Comparison of ENCODE assay signal across 9 cellular contexts in genomic region chr5:142297786-142298185, GRCh38. TPM values are rescaled to one million over a fixed set of nuclear protein-coding genes. Genes with fewer than 3 reads are reported as not detected.
DNase-seq lines count a peak whose midpoint lies in the region; ATAC-seq, FAIRE-seq and TF ChIP-seq lines count a peak whose summit lies in the region.
"Not testable (repeated sequence)": the region's sequence is repeated elsewhere in the genome, so short reads cannot be mapped to it uniquely, and the experiment has no call there.
"Had no signal": no experiment of that assay in that cellular context is flagged by ENCODE, and none has a peak within 500 bp of the region (broad histone marks: within the 10 kb centered on the region; RNA-seq: fewer than 3 reads in every experiment).

No MANE protein-coding gene starts in this region.

- H3K4me1 Mint-ChIP-seq in endothelial cell (ENCODE audit: unreplicated experiment) (peaks cover 66% of the 10 kb centered on the region), mesothelial cell of epicardium (peaks cover 29% of the 10 kb centered on the region), osteocyte (ENCODE audit: unreplicated experiment) (peaks cover 32% of the 10 kb centered on the region)

- H3K36me3 Mint-ChIP-seq in endothelial cell (ENCODE audit: low read depth, unreplicated experiment); mesothelial cell of epicardium; osteocyte (ENCODE audit: unreplicated experiment): not testable (repeated sequence)

- not testable (repeated sequence) for H3K9me3 Mint-ChIP-seq in endothelial cell (ENCODE audit: unreplicated experiment); mesothelial cell of epicardium; osteocyte (ENCODE audit: unreplicated experiment)

- not testable (repeated sequence) for H3K9me1 ChIP-seq in K562 (ENCODE audit: control insufficient read depth, insufficient read depth, low read length)

- H3K4me2 ChIP-seq in SK-N-SH, result 0 out of 2 replicates have a peak overlapping the region, but pooled peaks have one; percentile 1
- H3K4me2 ChIP-seq in K562 (ENCODE audit: insufficient read depth, low read length), result not testable (repeated sequence)

- H3K27me3 ChIP-seq in SK-N-SH (ENCODE audit: insufficient read depth); K562 (ENCODE audit: control insufficient read depth in 2 of 2, insufficient read depth in 2 of 2, low read length in 2 of 2); left ventricle myocardium inferior (ENCODE audit: low read depth); tibial artery: not testable (repeated sequence)

- H3K27ac Mint-ChIP-seq in endothelial cell (ENCODE audit: unreplicated experiment) (peak overlapping the region; percentile 91), mesothelial cell of epicardium (peak overlapping the region; percentile 88), osteocyte (ENCODE audit: unreplicated experiment) (peak overlapping the region; percentile 77)

- H4K20me1 ChIP-seq in SK-N-SH (ENCODE audit: insufficient read depth); K562 (replicated peaks; ENCODE audit: control insufficient read depth, insufficient read depth, low read length): not testable (repeated sequence)

- not testable (repeated sequence) for H3K9me3 ChIP-seq in HEK293 (ENCODE audit: control insufficient read depth, insufficient read depth, low read depth, low read length); SK-N-SH; K562 (replicated peaks; ENCODE audit: control insufficient read depth, insufficient read depth, low read depth, low read length); left ventricle myocardium inferior (replicated peaks); tibial artery

- not testable (repeated sequence) for TF ChIP-seq EP300 in SK-N-SH (IDR thresholded peaks at IDR 0.05; ENCODE audit: borderline replicate concordance in 1 of 2, low read depth in 1 of 2, low read length in 1 of 2); K562 (IDR thresholded peaks at IDR 0.05; ENCODE audit: low read length)

- POLR2A ChIA-PET in HEK293 (lab: Yijun Ruan, JAX), result interaction anchor here (0.9 kb wide), 1 partner anchor 27 kb away, joined by 4 read pairs; the partner anchor contains the start of gene SPRY4
- POLR2A ChIA-PET in SK-N-SH (lab: Yijun Ruan, JAX), result not testable (repeated sequence)
- POLR2A ChIA-PET in K562 (lab: Yijun Ruan, JAX), result interaction anchor here (0.6 to 6.1 kb wide), 3 partner anchors 8 to 14 kb away, joined by 5 to 38 read pairs (median 5); no protein-coding TSS in a partner anchor

- in situ Hi-C loops in K562 (cut with MboI), result not testable (repeated sequence)

- H3F3A ChIP-seq in SK-N-SH (replicated peaks; ENCODE audit: insufficient read depth), result peaks cover 32% of the 10 kb centered on the region

- not testable (repeated sequence) for FAIRE-seq in K562 (lab: Jason Lieb, UNC)

- not testable (repeated sequence) for BruUV-seq in K562 (replicated peaks; lab: Mats Ljungman, UMichigan)

- not testable (repeated sequence) for TF ChIP-seq RAD21 in SK-N-SH (IDR thresholded peaks at IDR 0.05; ENCODE audit: low read length); K562 (CRISPR knock-in tag; conservative IDR thresholded peaks at IDR 0.05 in 1 of 2, IDR thresholded peaks at IDR 0.05 in 1 of 2)

- H3K79me2 ChIP-seq in SK-N-SH (ENCODE audit: insufficient read depth), result peaks cover 62% of the 10 kb centered on the region
- not testable (repeated sequence) for H3K79me2 ChIP-seq in K562 (ENCODE audit: control insufficient read depth, insufficient read depth, low read length)

- peak overlapping the region; percentile 15; the same call in 1 of the 2 replicates for H3K9ac ChIP-seq in SK-N-SH
- not testable (repeated sequence) for H3K9ac ChIP-seq in K562 (ENCODE audit: insufficient read depth in 1 of 2, low read depth in 2 of 2, low read length in 2 of 2)

- not testable (repeated sequence) for ATAC-seq in K562

- intact Hi-C loops in K562 (cut with micrococcal nuclease); left ventricle myocardium inferior (cut with micrococcal nuclease); tibial artery (cut with DNase I; ENCODE audit: low total_unique reads): not testable (repeated sequence)

- H3K9me2 ChIP-seq in SK-N-SH, result not testable (repeated sequence)

- TF ChIP-seq CTCF in HEK293 (tag by site-specific recombination; IDR thresholded peaks at IDR 0.05); SK-N-SH (IDR thresholded peaks at IDR 0.05); K562 (IDR thresholded peaks at IDR 0.05 in 2 of 3, conservative IDR thresholded peaks at IDR 0.05 in 1 of 3; ENCODE audit: insufficient read depth in 2 of 3, low read depth in 1 of 3, low read length in 3 of 3); endothelial cell (IDR thresholded peaks at IDR 0.05; ENCODE audit: unreplicated experiment); left ventricle myocardium inferior (IDR thresholded peaks at IDR 0.05; ENCODE audit: borderline replicate concordance); mesothelial cell of epicardium (IDR thresholded peaks at IDR 0.05; ENCODE audit: unreplicated experiment); osteocyte (IDR thresholded peaks at IDR 0.05); tibial artery (IDR thresholded peaks at IDR 0.05): not testable (repeated sequence)

- WGBS in SK-N-SH (ENCODE audit: low lambda C conversion rate), result 94% methylated on average over 5 of the region's 5 CpGs
- WGBS in K562 (ENCODE audit: insufficient coverage, low coverage, missing lambda C conversion rate), result 95% methylated on average over 4 of the region's 5 CpGs

- DNase-seq in SK-N-SH; K562 (ENCODE audit: extremely low read depth in 1 of 4, low spot score in 3 of 4); endothelial cell (ENCODE audit: low spot score); left ventricle myocardium inferior; mesothelial cell of epicardium (ENCODE audit: low spot score in 2 of 2, unreplicated experiment in 2 of 2); osteocyte (ENCODE audit: extremely low spot score, unreplicated experiment); tibial artery: not testable (repeated sequence)

- not testable (repeated sequence) for H3K27me3 Mint-ChIP-seq in endothelial cell (ENCODE audit: unreplicated experiment); mesothelial cell of epicardium (ENCODE audit: low read depth); osteocyte (ENCODE audit: unreplicated experiment)

- not testable (repeated sequence) for H3K4me3 Mint-ChIP-seq in endothelial cell (ENCODE audit: unreplicated experiment); mesothelial cell of epicardium; osteocyte (ENCODE audit: unreplicated experiment)

- not testable (repeated sequence) for H3K4me1 ChIP-seq in HEK293 (ENCODE audit: control insufficient read depth, insufficient read depth, low read length)
- H3K4me1 ChIP-seq in SK-N-SH (ENCODE audit: control insufficient read depth in 1 of 2, insufficient read depth in 2 of 2, low read depth in 1 of 2, low read length in 1 of 2) (peaks cover 25 to 28% of the 10 kb centered on the region in 2 experiments), K562 (replicated peaks in 1 of 2; ENCODE audit: control insufficient read depth in 2 of 2, insufficient read depth in 2 of 2, low read length in 2 of 2) (peaks cover 7 to 26% of the 10 kb centered on the region in 2 experiments; a peak in 3 of 5 replicates), left ventricle myocardium inferior (peaks cover 37% of the 10 kb centered on the region), tibial artery (peaks cover 0 to 45% (median 25%) of the 10 kb centered on the region in 4 donors)

- not testable (repeated sequence) for H3K4me3 ChIP-seq in HEK293 (ENCODE audit: low read depth, low read length); SK-N-SH (ENCODE audit: low read depth in 2 of 2, low read length in 1 of 2); K562; left ventricle myocardium inferior; tibial artery

- H2AFZ ChIP-seq in SK-N-SH (ENCODE audit: low read depth); K562 (ENCODE audit: low read depth, low read length): not testable (repeated sequence)

- H3K36me3 ChIP-seq in HEK293 (ENCODE audit: control insufficient read depth in 2 of 2, insufficient read depth in 1 of 2, low read length in 2 of 2); SK-N-SH (replicated peaks in 1 of 2; ENCODE audit: control insufficient read depth in 1 of 2, insufficient read depth in 2 of 2, low read length in 1 of 2); K562 (ENCODE audit: control insufficient read depth, insufficient read depth, low read length); left ventricle myocardium inferior; tibial artery: not testable (repeated sequence)

- TF ChIP-seq POLR2A in K562 (conservative IDR thresholded peaks at IDR 0.05), result not testable (repeated sequence)

- H3K27ac ChIP-seq in HEK293 (ENCODE audit: extremely low read depth, low read depth, low read length); K562 (ENCODE audit: extremely low read depth, low read depth, low read length): not testable (repeated sequence)
- H3K27ac ChIP-seq in SK-N-SH (ENCODE audit: low read depth in 2 of 2, low read length in 1 of 2), result peak overlapping the region; percentile 74 to 93; a peak in 3 of 4 replicates
- peak overlapping the region; percentile 73 for H3K27ac ChIP-seq in left ventricle myocardium inferior (replicated peaks)
- peak overlapping the region; percentile 60 to 70 for H3K27ac ChIP-seq in tibial artery

- CTCF ChIA-PET in HEK293 (lab: Yijun Ruan, JAX), result interaction anchor here (0.7 to 1.0 kb wide), 4 partner anchors 18 to 154 kb away, joined by 3 to 7 read pairs (median 3); partner anchors contain the start of gene SPRY4
- CTCF ChIA-PET in SK-N-SH (lab: Yijun Ruan, JAX), result interaction anchor here (1.2 to 2.3 kb wide), 4 partner anchors 27 to 251 kb away, joined by 3 to 10 read pairs (median 6); partner anchors contain the start of gene SPRY4
- CTCF ChIA-PET in K562 (lab: Yijun Ruan, JAX; ENCODE audit: low intra/inter-chr PET ratio), result not testable (repeated sequence)

RNA-seq across cellular contexts. Expression of gene SPRY4, which starts 27.0 kb away (rescaled TPM):
- 12.2 and 18.0 TPM in 2 replicates for polyA plus RNA-seq in SK-N-SH (2012; rRNA removed)
- polyA plus RNA-seq in SK-N-SH (2012; cell fraction: cytosol; rRNA removed), result 6.7 and 9.0 TPM in 2 replicates
- polyA plus RNA-seq in SK-N-SH (2012; cell fraction: nucleus; rRNA removed), result 49.5 and 71.0 TPM in 2 replicates
- 49.3 and 108 TPM in 2 replicates for total RNA-seq in K562 (2011; cell fraction: chromatin; rRNA removed; ENCODE audit: low replicate concordance)
- total RNA-seq in K562 (2011; cell fraction: nucleolus; rRNA removed), result 62.4 and 87.6 TPM in 2 replicates
- total RNA-seq in K562 (2011; cell fraction: nucleoplasm; rRNA removed), result 57.4 and 69.9 TPM in 2 replicates
- total RNA-seq in K562 (2014; rRNA removed), result 11.2 and 20.4 TPM in 2 replicates
- 8.8 and 9.5 TPM in 2 replicates for total RNA-seq in K562 (2014; rRNA removed; fragmentation: Illumina TruSeq; extraction: Trizol)
- 7.1 and 8.9 TPM in 2 replicates for total RNA-seq in K562 (2015; rRNA removed; fragmentation: Illumina TruSeq; extraction: Trizol)
- 20.0 and 24.2 TPM in 2 replicates for total RNA-seq in K562 (2021)
- polyA plus RNA-seq in K562 (2011; rRNA removed), result 6.0 and 6.3 TPM in 2 replicates
- 5.5 and 10.9 TPM in 2 replicates for polyA plus RNA-seq in K562 (2011; cell fraction: cytosol; rRNA removed)
- 15.8 and 47.7 TPM in 2 replicates for polyA plus RNA-seq in K562 (2011; cell fraction: nucleus; rRNA removed)
- polyA plus RNA-seq in K562 (2012), result 16.9 and 24.3 TPM in 2 replicates
- 12.2 and 19.8 TPM in 2 replicates for polyA plus RNA-seq in K562 (2014; fragmentation: Illumina TruSeq; extraction: Trizol)
- 1 to 10 TPM; 2.6 to 3.1 TPM for polyA plus RNA-seq in K562 (2014; fragmentation: Nextera tagmentation; extraction: Ambion mirVana)
- 11.6 and 14.9 TPM in 2 replicates for polyA plus RNA-seq in K562 (2014; rRNA removed)
- 9.9 and 18.2 TPM in 2 replicates for polyA minus RNA-seq in K562 (2011; rRNA and poly(A)+ RNA removed)
- polyA minus RNA-seq in K562 (2011; cell fraction: cytosol; rRNA and poly(A)+ RNA removed), result 8.3 and 14.6 TPM in 2 replicates
- 26.0 and 38.8 TPM in 2 replicates for polyA minus RNA-seq in K562 (2011; cell fraction: nucleus; rRNA and poly(A)+ RNA removed)
- 74.2 TPM for total RNA-seq in endothelial cell (ENCODE audit: unreplicated experiment)
- 10.2 TPM for total RNA-seq in left ventricle myocardium inferior
- 21.3 to 21.5 TPM (median 21.4 TPM) in 3 replicates for total RNA-seq in mesothelial cell of epicardium
- total RNA-seq in osteocyte, result 12.0 and 15.6 TPM in 2 replicates
- total RNA-seq: B cell had no signal
